In genomic region chrX:34300871-34301270, GRCh38 we compare ENCODE assay signal across 8 cellular contexts.
A peak's percentile ranks its signal among the peaks of the same experiment; 100 is the strongest.
DNase-seq lines count a peak whose midpoint lies in the region; ATAC-seq and TF ChIP-seq lines count a peak whose summit lies in the region.

No MANE protein-coding gene starts in this region.

- peak; percentile 59 for TF ChIP-seq CTCF in GM12873 (IDR thresholded peaks at IDR 0.05; ENCODE audit: insufficient read depth, low read depth, low read length, missing control alignments)
- peak; percentile 69 to 82 for TF ChIP-seq CTCF in mammary epithelial cell (conservative IDR thresholded peaks at IDR 0.05 in 1 of 2, IDR thresholded peaks at IDR 0.05 in 1 of 2; ENCODE audit: extremely low read depth in 1 of 2, insufficient read depth in 1 of 2, low read depth in 1 of 2, low read length in 2 of 2)
- peak; percentile 8 for TF ChIP-seq CTCF in lung (IDR thresholded peaks at IDR 0.05; ENCODE audit: control extremely low read depth, extremely low read depth)

- in situ Hi-C loops in mammary epithelial cell (cut with MboI; ENCODE audit: low sequenced_read_pairs in 2 of 2), result loop anchor here in 1 of 2 donors (10.0 kb wide), 1 partner anchor 866 kb away; no protein-coding TSS in a partner anchor

- no peak overlapping the region for H3K4me3 ChIP-seq in mammary epithelial cell (replicated peaks in 1 of 3; ENCODE audit: insufficient read depth in 1 of 3, low read depth in 2 of 3, low read length in 3 of 3)
- no peak overlapping the region for H3K4me3 ChIP-seq in lung

- ATAC-seq in lung (ENCODE audit: insufficient read depth, low FRiP score) (no peak), HG03196 (IDR thresholded peaks at IDR 0.05; ENCODE audit: unreplicated experiment) (no peak)

- no peaks in the 10 kb centered on the region for H3K79me2 ChIP-seq in mammary epithelial cell (ENCODE audit: insufficient read depth, low read length)

- H3K27me3 ChIP-seq in mammary epithelial cell (ENCODE audit: insufficient read depth, low read length) (no peaks in the 10 kb centered on the region), lung (ENCODE audit: control insufficient read depth, insufficient read depth) (no peaks in the 10 kb centered on the region)

- WGBS in mammary epithelial cell (ENCODE audit: low coverage, missing lambda C conversion rate), result 0% methylated on average over 1 of the region's 1 CpG
- WGBS in lung, 2 donors, result 0 to 5% methylated on average over 1 of the region's 1 CpG

- H2AFZ ChIP-seq in mammary epithelial cell (ENCODE audit: low read depth, low read length), result no peak overlapping the region

- H3K36me3 ChIP-seq in mammary epithelial cell (ENCODE audit: insufficient read depth, low read length) (no peaks in the 10 kb centered on the region), lung (ENCODE audit: control insufficient read depth in 2 of 2, insufficient read depth in 2 of 2, low read length in 2 of 2) (no peaks in the 10 kb centered on the region)

- dilution Hi-C loops in mammary epithelial cell (cut with HindIII; ENCODE audit: low sequenced_read_pairs), result no loop called here

- CTCF ChIA-PET in mammary epithelial cell (lab: Charles Lee; ENCODE audit: low non-redundant PET), result no interaction called here

- H3K27ac ChIP-seq in mammary epithelial cell (ENCODE audit: insufficient read depth, low read depth, low read length) (no peak overlapping the region), lung (ENCODE audit: low read depth in 1 of 2, low read length in 1 of 2) (no peak overlapping the region)

- no peak overlapping the region for H3K4me2 ChIP-seq in mammary epithelial cell (ENCODE audit: insufficient read depth, low read depth, low read length)

- H3K9me3 ChIP-seq in mammary epithelial cell (replicated peaks; ENCODE audit: insufficient read depth, low read length) (no peaks in the 10 kb centered on the region), lung (ENCODE audit: control insufficient read depth in 2 of 2, insufficient read depth in 1 of 2, low read length in 1 of 2) (no peaks in the 10 kb centered on the region)

- DNase-seq in AML-193 (lab: John Stamatoyannopoulos, UW) (peak; percentile 18 to 27), NCI-H1930 (lab: John Stamatoyannopoulos, UW) (peak; percentile 7 to 13), mammary epithelial cell (peak; percentile 12), lung (ENCODE audit: low spot score) (no peak), cortex of kidney (lab: John Stamatoyannopoulos, UW) (no peak)
- DNase-seq in activated naive CD4-positive, alpha-beta T cell (lab: John Stamatoyannopoulos, UW), result no peak

- intact Hi-C loops in mammary epithelial cell (cut with micrococcal nuclease), result loop anchor here (1.0 to 5.0 kb wide), 2 partner anchors 867 to 1769 kb away; no protein-coding TSS in a partner anchor

- H4K20me1 ChIP-seq in mammary epithelial cell (ENCODE audit: insufficient read depth, low read length), result no peaks in the 10 kb centered on the region

- H3K4me1 ChIP-seq in mammary epithelial cell (ENCODE audit: insufficient read depth, low read length), result no peaks in the 10 kb centered on the region
- no peaks in the 10 kb centered on the region for H3K4me1 ChIP-seq in lung (ENCODE audit: control insufficient read depth in 2 of 2, insufficient read depth in 2 of 2, low read length in 2 of 2)

- no peak overlapping the region for H3K9ac ChIP-seq in mammary epithelial cell (ENCODE audit: insufficient read depth, low read length)

- BruUV-seq in mammary epithelial cell (replicated peaks; lab: Mats Ljungman, UMichigan), result no TSS peak

Comparison
In these comparisons a context has a peak if more than half of its experiments do, and no peak if none do; other contexts are left out.
1. DNase-seq: peak in AML-193 (2 of 2), NCI-H1930 (2 of 2) and mammary epithelial cell (single experiment); none in lung (single experiment), cortex of kidney (single experiment) and activated naive CD4-positive, alpha-beta T cell (0 of 4).
2. CTCF ChIP-seq: peak in every context shown above with its lines; median percentile 76 in mammary epithelial cell; 59 in GM12873; 8 in lung.